In the genomic region with DNA sequence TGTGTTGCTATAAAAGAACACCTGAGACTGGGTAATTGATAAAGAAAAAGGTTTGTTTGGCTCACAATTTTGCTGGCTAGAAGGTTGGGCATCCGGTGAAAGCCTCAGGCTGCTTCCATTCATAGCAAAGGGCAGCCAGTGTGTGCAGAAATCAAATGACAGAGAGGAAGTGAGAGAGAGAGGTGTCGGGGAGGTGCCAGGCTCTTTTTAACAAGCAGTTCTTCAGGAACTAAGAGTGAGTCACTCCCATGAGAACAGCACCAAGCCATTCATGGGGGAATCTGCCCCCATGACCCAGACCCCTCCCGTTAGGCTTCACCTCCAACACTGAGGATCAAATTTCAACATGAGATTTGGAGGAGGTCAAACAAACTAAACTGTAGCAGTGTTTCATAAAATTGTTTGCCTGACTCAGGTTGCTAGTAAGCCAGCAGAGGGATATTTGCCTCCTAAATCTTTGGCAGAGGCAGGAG, we compare ENCODE assay signal across 7 cellular contexts. TPM values are rescaled to one million over a fixed set of nuclear protein-coding genes. Genes with fewer than 3 reads are reported as not detected.
A peak's percentile ranks its signal among the peaks of the same experiment; 100 is the strongest.
DNase-seq lines count a peak whose midpoint lies in the region; ATAC-seq and TF ChIP-seq lines count a peak whose summit lies in the region.

No MANE protein-coding gene starts in this region.

- no peaks in the 10 kb centered on the region for H3K9me3 ChIP-seq in upper lobe of left lung

- peaks cover 6% of the 10 kb centered on the region for H3K36me3 Mint-ChIP-seq in IgD-negative memory B cell
- peaks cover 75% of the 10 kb centered on the region for H3K36me3 Mint-ChIP-seq in activated CD4-positive, alpha-beta T cell treated with anti-CD3 and anti-CD28 coated beads, Interleukin-2, amount 10 ng/mL, durations not matched to agents 7 days and 5 days (ENCODE audit: low read depth)

- no peak for TF ChIP-seq POLR2A in upper lobe of left lung (IDR thresholded peaks at IDR 0.05)

- H3K4me3 Mint-ChIP-seq in IgD-negative memory B cell, result peak overlapping the region; percentile 0 to 79 (median 45)
- no peak overlapping the region for H3K4me3 Mint-ChIP-seq in activated CD4-positive, alpha-beta T cell treated with anti-CD3 and anti-CD28 coated beads, Interleukin-2, amount 10 ng/mL, durations not matched to agents 7 days and 5 days

- peaks cover 12 to 43% (median 33%) of the 10 kb centered on the region in 4 donors for H3K4me1 ChIP-seq in upper lobe of left lung

- TF ChIP-seq EP300 in upper lobe of left lung (IDR thresholded peaks at IDR 0.05), result peak in 1 of 4 donors; percentile 46

- POLR2A ChIA-PET in activated CD4-positive, alpha-beta T cell treated with anti-CD3 and anti-CD28 coated beads, Interleukin-2, amount 10 ng/mL, durations not matched to agents 7 days and 5 days (lab: Charles Lee), result no interaction called here

- TF ChIP-seq CTCF in upper lobe of left lung (IDR thresholded peaks at IDR 0.05), result no peak

- no peaks in the 10 kb centered on the region for H3K27me3 ChIP-seq in upper lobe of left lung

- 37 to 45% methylated on average over 3 of the region's 3 CpGs for WGBS in upper lobe of left lung, 2 donors

- peak overlapping the region; percentile 36 to 55 (median 46) for H3K27ac ChIP-seq in upper lobe of left lung

- no peak for DNase-seq in activated CD4-positive, alpha-beta T cell treated with anti-CD3 and anti-CD28 coated beads, Interleukin-2, amount 10 ng/mL, durations not matched to agents 7 days and 5 days
- DNase-seq in iPS-NIHi11 (ENCODE audit: low spot score), result peak; percentile 24
- peak in 1 of 2 donors; percentile 76 for DNase-seq in upper lobe of left lung
- no peak for DNase-seq in NCI-H2081 (lab: John Stamatoyannopoulos, UW)

- peaks cover 5 to 57% (median 26%) of the 10 kb centered on the region in 4 donors for H3K36me3 ChIP-seq in upper lobe of left lung

- peaks cover 0 to 3% (median 0%) of the 10 kb centered on the region in 3 donors for H3K9me3 Mint-ChIP-seq in IgD-negative memory B cell
- no peaks in the 10 kb centered on the region for H3K9me3 Mint-ChIP-seq in activated CD4-positive, alpha-beta T cell treated with anti-CD3 and anti-CD28 coated beads, Interleukin-2, amount 10 ng/mL, durations not matched to agents 7 days and 5 days

- peak overlapping the region; percentile 70 to 95 (median 83) for H3K27ac Mint-ChIP-seq in IgD-negative memory B cell
- H3K27ac Mint-ChIP-seq in activated CD4-positive, alpha-beta T cell treated with anti-CD3 and anti-CD28 coated beads, Interleukin-2, amount 10 ng/mL, durations not matched to agents 7 days and 5 days, result peak overlapping the region; percentile 72

- ATAC-seq in GM18867 (IDR thresholded peaks at IDR 0.05; ENCODE audit: unreplicated experiment), result peak; percentile 33
- ATAC-seq in upper lobe of left lung (ENCODE audit: low FRiP score in 2 of 2), result peak; percentile 58 to 87
- ATAC-seq in GM18907 (IDR thresholded peaks at IDR 0.05; ENCODE audit: unreplicated experiment), result no peak

- H3K4me1 Mint-ChIP-seq in IgD-negative memory B cell, result peaks cover 44 to 52% (median 52%) of the 10 kb centered on the region in 3 donors
- H3K4me1 Mint-ChIP-seq in activated CD4-positive, alpha-beta T cell treated with anti-CD3 and anti-CD28 coated beads, Interleukin-2, amount 10 ng/mL, durations not matched to agents 7 days and 5 days, result peaks cover 82% of the 10 kb centered on the region

- H3K27me3 Mint-ChIP-seq in IgD-negative memory B cell, result no peaks in the 10 kb centered on the region
- no peaks in the 10 kb centered on the region for H3K27me3 Mint-ChIP-seq in activated CD4-positive, alpha-beta T cell treated with anti-CD3 and anti-CD28 coated beads, Interleukin-2, amount 10 ng/mL, durations not matched to agents 7 days and 5 days

- CTCF ChIA-PET in activated CD4-positive, alpha-beta T cell treated with anti-CD3 and anti-CD28 coated beads, Interleukin-2, amount 10 ng/mL, durations not matched to agents 7 days and 5 days (lab: Charles Lee), result interaction anchor here (1.9 kb wide), 1 partner anchor 107 kb away, joined by 6 read pairs; no protein-coding TSS in a partner anchor

- no peak overlapping the region for H3K4me3 ChIP-seq in upper lobe of left lung

RNA-seq across cellular contexts. Expression of gene PARP15, which starts 4.5 kb away (rescaled TPM):
- 16.6 TPM for polyA plus RNA-seq in IgD-negative memory B cell
- total RNA-seq in activated CD4-positive, alpha-beta T cell treated with anti-CD3 and anti-CD28 coated beads, Interleukin-2, amount 10 ng/mL, durations not matched to agents 7 days and 5 days, result 10 to 100 TPM; 39.8 to 40.9 TPM
- total RNA-seq in upper lobe of left lung, result 10 to 100 TPM in 4 of 6 donors, 1 to 10 TPM in 2; 7.0 to 30.4 (median 12.3) TPM

RNA-seq across cellular contexts. Expression of gene DTX3L, which starts 8.8 kb away (rescaled TPM):
- polyA plus RNA-seq in IgD-negative memory B cell, result 21.4 TPM
- total RNA-seq in activated CD4-positive, alpha-beta T cell treated with anti-CD3 and anti-CD28 coated beads, Interleukin-2, amount 10 ng/mL, durations not matched to agents 7 days and 5 days, result 100 to 1,000 TPM; 162 to 189 TPM
- total RNA-seq in upper lobe of left lung, result 10 to 100 TPM; 24.3 to 66.4 (median 51.8) TPM

RNA-seq across cellular contexts. Expression of gene PARP9, which starts 8.9 kb away (rescaled TPM):
- 18.7 TPM for polyA plus RNA-seq in IgD-negative memory B cell
- total RNA-seq in activated CD4-positive, alpha-beta T cell treated with anti-CD3 and anti-CD28 coated beads, Interleukin-2, amount 10 ng/mL, durations not matched to agents 7 days and 5 days, result 100 to 1,000 TPM; 172 to 186 TPM
- 10 to 100 TPM; 49.2 to 70.8 (median 58.0) TPM for total RNA-seq in upper lobe of left lung

RNA-seq across cellular contexts. Expression of gene KPNA1, which starts 58.2 kb away (rescaled TPM):
- polyA plus RNA-seq in IgD-negative memory B cell, result 44.8 TPM
- 10 to 100 TPM; 48.8 to 53.3 TPM for total RNA-seq in activated CD4-positive, alpha-beta T cell treated with anti-CD3 and anti-CD28 coated beads, Interleukin-2, amount 10 ng/mL, durations not matched to agents 7 days and 5 days
- total RNA-seq in upper lobe of left lung, result 100 to 1,000 TPM in 1 of 6 donors, 10 to 100 TPM in 5; 38.9 to 104 (median 43.4) TPM
